ENCODE assay signal across 11 cellular contexts in genomic region chr17:74746922-74747321, GRCh38. TPM values are rescaled to one million over a fixed set of nuclear protein-coding genes. Genes with fewer than 3 reads are reported as not detected.
A peak's percentile ranks its signal among the peaks of the same experiment; 100 is the strongest.
DNase-seq lines count a peak whose midpoint lies in the region; ATAC-seq and TF ChIP-seq lines count a peak whose summit lies in the region.
"Had no signal": no experiment of that assay in that cellular context is flagged by ENCODE, and none has a peak within 500 bp of the region (broad histone marks: within the 10 kb centered on the region; RNA-seq: fewer than 3 reads in every experiment).

No MANE protein-coding gene starts in this region.

- H3K27me3 ChIP-seq in HL-60 (ENCODE audit: insufficient read depth, poor library complexity, severe bottlenecking) (no peaks in the 10 kb centered on the region), lower lobe of right lung (ENCODE audit: low read depth) (no peaks in the 10 kb centered on the region)

- peaks cover 81% of the 10 kb centered on the region for H3K4me1 ChIP-seq in lower lobe of right lung

- POLR2A ChIA-PET in activated CD8-positive, alpha-beta T cell treated with anti-CD3 and anti-CD28 coated beads, Interleukin-2, amount 10 ng/mL, durations not matched to agents 7 days and 5 days (lab: Charles Lee), result interaction anchor here (0.7 to 6.9 kb wide), 7 partner anchors 10 to 33 kb away, joined by 3 to 62 read pairs (median 4); partner anchors contain the start of gene RAB37

- H3K27ac ChIP-seq in HL-60 (replicated peaks), result peak overlapping the region; percentile 24; the same call in 1 of the 2 replicates
- peak overlapping the region; percentile 63 for H3K27ac ChIP-seq in lower lobe of right lung

- H3K27ac Mint-ChIP-seq in activated CD8-positive, alpha-beta T cell treated with anti-CD3 and anti-CD28 coated beads, Interleukin-2, amount 10 ng/mL, durations not matched to agents 7 days and 5 days, result peak overlapping the region; percentile 77

- H3K4me3 Mint-ChIP-seq in activated CD8-positive, alpha-beta T cell treated with anti-CD3 and anti-CD28 coated beads, Interleukin-2, amount 10 ng/mL, durations not matched to agents 7 days and 5 days, result peak overlapping the region; percentile 99

- ATAC-seq in activated CD8-positive, alpha-beta T cell treated with anti-CD3 and anti-CD28 coated beads, Interleukin-2, amount 10 ng/mL, durations not matched to agents 7 days and 5 days, result no peak
- ATAC-seq in lower lobe of right lung (no peak), GM21381 (IDR thresholded peaks at IDR 0.05; ENCODE audit: unreplicated experiment) (no peak), GM21515 (IDR thresholded peaks at IDR 0.05; ENCODE audit: unreplicated experiment) (no peak)

- H3K4me3 ChIP-seq in HL-60 (replicated peaks; ENCODE audit: insufficient read depth, low read length) (no peak overlapping the region), lower lobe of right lung (no peak overlapping the region)

- no peaks in the 10 kb centered on the region for H3K27me3 Mint-ChIP-seq in activated CD8-positive, alpha-beta T cell treated with anti-CD3 and anti-CD28 coated beads, Interleukin-2, amount 10 ng/mL, durations not matched to agents 7 days and 5 days (ENCODE audit: low read depth)

- H3K36me3 Mint-ChIP-seq in activated CD8-positive, alpha-beta T cell treated with anti-CD3 and anti-CD28 coated beads, Interleukin-2, amount 10 ng/mL, durations not matched to agents 7 days and 5 days (ENCODE audit: low read depth), result peaks cover 37% of the 10 kb centered on the region

- H3K4me1 Mint-ChIP-seq in activated CD8-positive, alpha-beta T cell treated with anti-CD3 and anti-CD28 coated beads, Interleukin-2, amount 10 ng/mL, durations not matched to agents 7 days and 5 days (ENCODE audit: low read depth), result peaks cover 57% of the 10 kb centered on the region

- H3K9me3 Mint-ChIP-seq in activated CD8-positive, alpha-beta T cell treated with anti-CD3 and anti-CD28 coated beads, Interleukin-2, amount 10 ng/mL, durations not matched to agents 7 days and 5 days (ENCODE audit: insufficient read depth), result no peaks in the 10 kb centered on the region

- CTCF ChIA-PET in activated CD8-positive, alpha-beta T cell treated with anti-CD3 and anti-CD28 coated beads, Interleukin-2, amount 10 ng/mL, durations not matched to agents 7 days and 5 days (lab: Charles Lee), result interaction anchor here (1.5 to 4.5 kb wide), 9 partner anchors 9 to 117 kb away, joined by 3 to 79 read pairs (median 38); partner anchors contain the start of genes NAT9 and RAB37

- DNase-seq in AML-193 (lab: John Stamatoyannopoulos, UW), result peak; percentile 62 to 68
- DNase-seq in HL-60 (ENCODE audit: low read depth in 1 of 2, low spot score in 1 of 2), result peak in 1 of 2 experiments; percentile 76
- peak; percentile 41 for DNase-seq in activated CD8-positive, alpha-beta T cell treated with anti-CD3 and anti-CD28 coated beads, Interleukin-2, amount 10 ng/mL, durations not matched to agents 7 days and 5 days
- DNase-seq in lower lobe of right lung, result peak; percentile 44
- DNase-seq in NCI-H82 (lab: John Stamatoyannopoulos, UW), result no peak
- DNase-seq in NCI-H1417 treated with DMSO at 0.1 percent for 48 hours (lab: John Stamatoyannopoulos, UW), result no peak
- DNase-seq: Calu3, NCI-H1092 had no signal

- TF ChIP-seq CTCF in HL-60 (IDR thresholded peaks at IDR 0.05; ENCODE audit: insufficient read depth, low read length) (no peak), lower lobe of right lung (IDR thresholded peaks at IDR 0.05) (no peak)

- H3K36me3 ChIP-seq in lower lobe of right lung, result no peaks in the 10 kb centered on the region

- intact Hi-C loops in lower lobe of right lung (cut with DNase I), result no loop called here

- H3K9me3 ChIP-seq in lower lobe of right lung, result no peaks in the 10 kb centered on the region

RNA-seq across cellular contexts. Expression of gene NHERF1, which starts 1.5 kb away (rescaled TPM):
- 100 to 1,000 TPM; 286 to 296 TPM for total RNA-seq in activated CD8-positive, alpha-beta T cell treated with anti-CD3 and anti-CD28 coated beads, Interleukin-2, amount 10 ng/mL, durations not matched to agents 7 days and 5 days
- total RNA-seq in lower lobe of right lung, result 35.7 TPM

RNA-seq across cellular contexts. Expression of gene RAB37, which starts 9.9 kb away (rescaled TPM):
- 10 to 100 TPM; 19.1 to 19.6 TPM for total RNA-seq in activated CD8-positive, alpha-beta T cell treated with anti-CD3 and anti-CD28 coated beads, Interleukin-2, amount 10 ng/mL, durations not matched to agents 7 days and 5 days
- total RNA-seq in lower lobe of right lung, result 7.4 TPM
- total RNA-seq: epithelial cell of proximal tubule had no signal

RNA-seq across cellular contexts. Expression of gene NAT9, which starts 29.2 kb away (rescaled TPM):
- total RNA-seq in activated CD8-positive, alpha-beta T cell treated with anti-CD3 and anti-CD28 coated beads, Interleukin-2, amount 10 ng/mL, durations not matched to agents 7 days and 5 days, result 10 to 100 TPM; 28.3 to 30.7 TPM
- total RNA-seq in lower lobe of right lung, result 48.6 TPM

RNA-seq across cellular contexts. Expression of gene CD300LF, which starts 34.2 kb away (rescaled TPM):
- total RNA-seq in activated CD8-positive, alpha-beta T cell treated with anti-CD3 and anti-CD28 coated beads, Interleukin-2, amount 10 ng/mL, durations not matched to agents 7 days and 5 days, result not detected
- 66.2 TPM for total RNA-seq in lower lobe of right lung
- total RNA-seq: Calu3, epithelial cell of proximal tubule had no signal

Comparison
In these comparisons a context has a peak if more than half of its experiments do, and no peak if none do; other contexts are left out.
1. DNase-seq: peak in AML-193 (2 of 2), activated CD8-positive, alpha-beta T cell treated with anti-CD3 and anti-CD28 coated beads, Interleukin-2, amount 10 ng/mL, durations not matched to agents 7 days and 5 days (single experiment) and lower lobe of right lung (single experiment); none in NCI-H82 (single experiment) and NCI-H1417 treated with DMSO at 0.1 percent for 48 hours (single experiment).